ENCODE assay signal across 8 cellular contexts in genomic region chr2:10449481-10449831, GRCh38. TPM values are rescaled to one million over a fixed set of nuclear protein-coding genes. Genes with fewer than 3 reads are reported as not detected.
DNase-seq lines count a peak whose midpoint lies in the region; ATAC-seq and TF ChIP-seq lines count a peak whose summit lies in the region.

No MANE protein-coding gene starts in this region.

- H3K27me3 ChIP-seq in left lung (no peaks in the 10 kb centered on the region), testis (no peaks in the 10 kb centered on the region)

- peaks cover 49% of the 10 kb centered on the region for H3K36me3 Mint-ChIP-seq in activated T-cell treated with anti-CD3 and anti-CD28 coated beads, Interleukin-2, amount 50 U/mL, for 24 hours (ENCODE audit: low read depth)
- peaks cover 22% of the 10 kb centered on the region for H3K36me3 Mint-ChIP-seq in activated T-helper 2 cell treated with anti-CD3 and anti-CD28 coated beads, Interferon-gamma antibody, Interleukin-2, Interleukin-4, amounts not matched to agents 10 μg/mL and 5 μg/mL and 100 μg/mL, durations not matched to agents 14 hours and 24 hours and 36 hours (ENCODE audit: low read depth)

- DNase-seq in activated T-cell treated with anti-CD3 and anti-CD28 coated beads, Interleukin-2, amount 50 U/mL, for 24 hours = no peak
- DNase-seq in activated T-cell treated with anti-CD3 and anti-CD28 coated beads for 4 hours (no peak), left lung (no peak), testis (no peak), activated gamma-delta T cell (lab: John Stamatoyannopoulos, UW) (no peak), amniotic stem cell (lab: John Stamatoyannopoulos, UW) (no peak)
- no peak for DNase-seq in activated T-helper 2 cell treated with anti-CD3 and anti-CD28 coated beads, Interferon-gamma antibody, Interleukin-2, Interleukin-4, amounts not matched to agents 10 μg/mL and 5 μg/mL and 100 μg/mL, durations not matched to agents 14 hours and 24 hours and 36 hours (ENCODE audit: low spot score)

- no peak for TF ChIP-seq POLR2A in testis (IDR thresholded peaks at IDR 0.05)

- peak overlapping the region; percentile 92 for H3K27ac Mint-ChIP-seq in activated T-cell treated with anti-CD3 and anti-CD28 coated beads, Interleukin-2, amount 50 U/mL, for 24 hours
- peak overlapping the region; percentile 92 for H3K27ac Mint-ChIP-seq in activated T-helper 2 cell treated with anti-CD3 and anti-CD28 coated beads, Interferon-gamma antibody, Interleukin-2, Interleukin-4, amounts not matched to agents 10 μg/mL and 5 μg/mL and 100 μg/mL, durations not matched to agents 14 hours and 24 hours and 36 hours

- WGBS in testis, 2 donors = 27 to 30% methylated on average over 5 of the region's 5 CpGs

- peak overlapping the region; percentile 51 to 78 for H3K4me3 ChIP-seq in left lung
- H3K4me3 ChIP-seq in testis = peak overlapping the region; percentile 81 to 87

- intact Hi-C loops in activated T-helper 2 cell treated with anti-CD3 and anti-CD28 coated beads, Interferon-gamma antibody, Interleukin-2, Interleukin-4, amounts not matched to agents 10 μg/mL and 5 μg/mL and 100 μg/mL, durations not matched to agents 14 hours and 24 hours and 36 hours (cut with micrococcal nuclease) = loop anchor here (1.0 to 10.0 kb wide), 5 partner anchors 205 to 1027 kb away; partner anchors contain the start of genes CPSF3, ITGB1BP1 and TAF1B
- intact Hi-C loops in left lung (cut with DNase I) (no loop called here), testis (cut with DNase I; ENCODE audit: low total_unique reads) (no loop called here)

- H3K9me3 ChIP-seq in left lung (no peaks in the 10 kb centered on the region), testis (no peaks in the 10 kb centered on the region)

- H3K4me1 ChIP-seq in left lung (peaks cover 5 to 44% of the 10 kb centered on the region in 2 donors), testis (peaks cover 15% of the 10 kb centered on the region)

- no peak for TF ChIP-seq CTCF in left lung (IDR thresholded peaks at IDR 0.05)
- no peak for TF ChIP-seq CTCF in testis (IDR thresholded peaks at IDR 0.05)

- no peaks in the 10 kb centered on the region for H3K27me3 Mint-ChIP-seq in activated T-cell treated with anti-CD3 and anti-CD28 coated beads, Interleukin-2, amount 50 U/mL, for 24 hours
- H3K27me3 Mint-ChIP-seq in activated T-helper 2 cell treated with anti-CD3 and anti-CD28 coated beads, Interferon-gamma antibody, Interleukin-2, Interleukin-4, amounts not matched to agents 10 μg/mL and 5 μg/mL and 100 μg/mL, durations not matched to agents 14 hours and 24 hours and 36 hours (ENCODE audit: low read depth) = no peaks in the 10 kb centered on the region

- H3K36me3 ChIP-seq in left lung (peaks cover 0 to 4% of the 10 kb centered on the region in 2 donors), testis (ENCODE audit: low read depth, missing control alignments) (no peaks in the 10 kb centered on the region)

- no peaks in the 10 kb centered on the region for H3K9me3 Mint-ChIP-seq in activated T-cell treated with anti-CD3 and anti-CD28 coated beads, Interleukin-2, amount 50 U/mL, for 24 hours
- H3K9me3 Mint-ChIP-seq in activated T-helper 2 cell treated with anti-CD3 and anti-CD28 coated beads, Interferon-gamma antibody, Interleukin-2, Interleukin-4, amounts not matched to agents 10 μg/mL and 5 μg/mL and 100 μg/mL, durations not matched to agents 14 hours and 24 hours and 36 hours = no peaks in the 10 kb centered on the region

- no peak for ATAC-seq in left lung
- no peak for ATAC-seq in GM19463 (IDR thresholded peaks at IDR 0.05; ENCODE audit: unreplicated experiment)

- H3K4me3 Mint-ChIP-seq in activated T-cell treated with anti-CD3 and anti-CD28 coated beads, Interleukin-2, amount 50 U/mL, for 24 hours = peak overlapping the region; percentile 85
- H3K4me3 Mint-ChIP-seq in activated T-helper 2 cell treated with anti-CD3 and anti-CD28 coated beads, Interferon-gamma antibody, Interleukin-2, Interleukin-4, amounts not matched to agents 10 μg/mL and 5 μg/mL and 100 μg/mL, durations not matched to agents 14 hours and 24 hours and 36 hours (ENCODE audit: low read depth) = peak overlapping the region; percentile 86

- H3K27ac ChIP-seq in left lung (no peak overlapping the region), testis (no peak overlapping the region)

- peaks cover 47% of the 10 kb centered on the region for H3K4me1 Mint-ChIP-seq in activated T-cell treated with anti-CD3 and anti-CD28 coated beads, Interleukin-2, amount 50 U/mL, for 24 hours (ENCODE audit: low read depth)
- peaks cover 29% of the 10 kb centered on the region for H3K4me1 Mint-ChIP-seq in activated T-helper 2 cell treated with anti-CD3 and anti-CD28 coated beads, Interferon-gamma antibody, Interleukin-2, Interleukin-4, amounts not matched to agents 10 μg/mL and 5 μg/mL and 100 μg/mL, durations not matched to agents 14 hours and 24 hours and 36 hours (ENCODE audit: low read depth)

RNA-seq across cellular contexts. Expression of gene ODC1, which starts 1.3 kb away (rescaled TPM):
- total RNA-seq in activated T-helper 2 cell treated with anti-CD3 and anti-CD28 coated beads, Interferon-gamma antibody, Interleukin-2, Interleukin-4, amounts not matched to agents 10 μg/mL and 5 μg/mL and 100 μg/mL, durations not matched to agents 14 hours and 24 hours and 36 hours = 161 and 164 TPM in 2 replicates
- total RNA-seq in left lung (10 to 100 TPM; 55.0 to 98.4 TPM), testis (100 to 1,000 TPM; 208 to 321 TPM)
- polyA plus RNA-seq in testis (ENCODE audit: insufficient read depth, low read depth, low replicate concordance) = 309 TPM
